In the genomic region with DNA sequence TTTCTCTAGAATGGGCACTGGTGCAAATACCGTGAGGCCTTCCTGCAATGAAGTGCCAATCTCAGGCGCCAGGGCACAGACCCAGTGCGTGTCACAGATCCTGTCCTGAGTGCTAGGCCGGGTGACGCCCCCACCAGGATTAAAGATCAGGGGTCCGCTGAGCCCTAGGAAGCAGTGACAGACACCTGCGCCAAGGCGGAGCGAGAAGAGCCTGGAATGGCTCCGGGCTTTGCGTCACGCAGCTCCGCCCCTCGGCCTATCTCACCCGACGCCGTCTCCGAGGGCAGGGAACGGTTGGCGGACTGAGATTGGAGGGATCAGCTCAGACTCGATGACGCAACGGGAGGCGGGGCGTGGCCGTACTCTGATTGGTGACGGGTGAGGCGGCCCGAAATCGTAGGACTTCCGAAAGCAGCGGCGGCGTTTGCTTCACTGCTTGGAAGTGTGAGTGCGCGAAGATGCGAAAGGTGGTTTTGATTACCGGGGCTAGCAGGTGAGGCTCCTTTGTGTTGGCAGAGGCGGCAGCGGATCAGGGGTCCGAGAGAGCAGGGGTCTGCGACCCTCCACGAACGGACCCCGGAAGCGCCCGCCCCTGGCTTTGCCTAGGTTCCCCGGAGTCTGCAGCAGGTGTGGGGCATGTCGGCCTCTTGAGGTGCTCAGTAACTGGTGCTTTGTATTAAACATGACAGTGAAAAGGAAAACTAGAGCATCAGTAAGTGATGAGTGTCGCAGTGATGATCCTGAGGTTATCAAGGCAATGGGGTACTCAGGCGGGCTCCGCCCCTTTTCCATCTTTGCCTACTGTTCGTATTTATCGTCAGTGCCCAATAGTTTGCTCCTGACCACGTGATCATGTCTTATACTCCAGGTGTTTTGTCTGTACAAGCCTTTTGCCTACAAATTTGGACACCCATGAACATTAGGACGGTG, we compare ENCODE assay signal across 8 cellular contexts.
DNase-seq lines count a peak whose midpoint lies in the region; ATAC-seq and TF ChIP-seq lines count a peak whose summit lies in the region.
"Not testable (repeated sequence)": the region's sequence is repeated elsewhere in the genome, so short reads cannot be mapped to it uniquely, and the experiment has no call there.

No MANE protein-coding gene starts in this region.

- not testable (repeated sequence) for H4K20me1 ChIP-seq in osteoblast (ENCODE audit: insufficient read depth, low read length)

- H3K27ac Mint-ChIP-seq in activated naive CD4-positive, alpha-beta T cell treated with anti-CD3 and anti-CD28 coated beads, Interleukin-2, amount 50 U/mL, for 24 hours: peak overlapping the region; percentile 92

- DNase-seq in GM10248 (ENCODE audit: extremely low spot score) (peak; percentile 8), NB4 (ENCODE audit: low read depth) (peak; percentile 66), globus pallidus (ENCODE audit: low spot score) (peak; percentile 80), superior temporal gyrus (ENCODE audit: extremely low spot score) (peak; percentile 75)
- DNase-seq in osteoblast (ENCODE audit: insufficient read length, low spot score, missing footprints): not testable (repeated sequence)

- H3K9me3 Mint-ChIP-seq in activated naive CD4-positive, alpha-beta T cell treated with anti-CD3 and anti-CD28 coated beads, Interleukin-2, amount 50 U/mL, for 24 hours: not testable (repeated sequence)

- ATAC-seq in HG02610 (IDR thresholded peaks at IDR 0.05; ENCODE audit: unreplicated experiment) (peak; percentile 100), SK-N-SH treated with all-trans-retinoic acid at 6 μM for 48 hours (peak; percentile 100)

- not testable (repeated sequence) for H3K27me3 Mint-ChIP-seq in activated naive CD4-positive, alpha-beta T cell treated with anti-CD3 and anti-CD28 coated beads, Interleukin-2, amount 50 U/mL, for 24 hours

- POLR2A ChIA-PET in GM10248 (lab: Yijun Ruan, JAX): not testable (repeated sequence)

- not testable (repeated sequence) for H3K36me3 Mint-ChIP-seq in activated naive CD4-positive, alpha-beta T cell treated with anti-CD3 and anti-CD28 coated beads, Interleukin-2, amount 50 U/mL, for 24 hours

- not testable (repeated sequence) for H3K4me1 Mint-ChIP-seq in activated naive CD4-positive, alpha-beta T cell treated with anti-CD3 and anti-CD28 coated beads, Interleukin-2, amount 50 U/mL, for 24 hours

- H3K27ac ChIP-seq in osteoblast (ENCODE audit: low read depth, low read length): peak overlapping the region; percentile 41

- H3K4me1 ChIP-seq in osteoblast (ENCODE audit: insufficient read depth, low read length): not testable (repeated sequence)

- H3K9me3 ChIP-seq in osteoblast (ENCODE audit: low read depth, low read length): not testable (repeated sequence)

- peak overlapping the region; percentile 79 for H3K4me2 ChIP-seq in osteoblast (ENCODE audit: insufficient read depth, low read length)

- H3K27me3 ChIP-seq in osteoblast (ENCODE audit: insufficient read depth, low read length): not testable (repeated sequence)

- TF ChIP-seq CTCF in GM10248 (IDR thresholded peaks at IDR 0.05; ENCODE audit: control extremely low read depth, extremely low read depth, low read depth, missing control alignments); NB4 (IDR thresholded peaks at IDR 0.05; ENCODE audit: low read depth, low read length); osteoblast (IDR thresholded peaks at IDR 0.05; ENCODE audit: extremely low read depth, low read depth, low read length): not testable (repeated sequence)

- H3K79me2 ChIP-seq in osteoblast (ENCODE audit: insufficient read depth, low read length): not testable (repeated sequence)

- H3K4me3 ChIP-seq in NB4 (ENCODE audit: low read depth, low read length): peak overlapping the region; percentile 55
- H3K4me3 ChIP-seq in osteoblast (ENCODE audit: insufficient read depth, low read length): peak overlapping the region; percentile 72

- peak overlapping the region; percentile 96 for H2AFZ ChIP-seq in osteoblast (ENCODE audit: low read length)

- peak overlapping the region; percentile 91 for H3K4me3 Mint-ChIP-seq in activated naive CD4-positive, alpha-beta T cell treated with anti-CD3 and anti-CD28 coated beads, Interleukin-2, amount 50 U/mL, for 24 hours

- H3K36me3 ChIP-seq in osteoblast (ENCODE audit: insufficient read depth, low read length): not testable (repeated sequence)

- CTCF ChIA-PET in GM10248 (lab: Yijun Ruan, JAX): not testable (repeated sequence)

- peak; percentile 30 for TF ChIP-seq POLR2A in NB4 (IDR thresholded peaks at IDR 0.05; ENCODE audit: extremely low read depth, insufficient read length)
